Comparison of ENCODE assay signal across 27 cellular contexts in genomic region chr6:64428186-64428585, GRCh38.
"Had no signal": no experiment of that assay in that cellular context is flagged by ENCODE, and none has a peak within 500 bp of the region (broad histone marks: within the 10 kb centered on the region; RNA-seq: fewer than 3 reads in every experiment).

No MANE protein-coding gene starts in this region.

- H3K4me1 ChIP-seq: parathyroid adenoma, psoas muscle, right lobe of liver, stomach, thyroid gland, tibial nerve, upper lobe of right lung, uterus had no signal

- ATAC-seq: naive thymus-derived CD8-positive, alpha-beta T cell; natural killer cell treated with Interleukin-12 subunit alpha and Interleukin-12 subunit beta and Interleukin-15 and Interleukin-18, amount 100 ng/mL, for 72 hours; psoas muscle; right cardiac atrium; right lobe of liver; stimulated activated effector memory CD8-positive, alpha-beta T cell treated with anti-CD3 and anti-CD28 coated beads, Interleukin-12 subunit alpha, Interleukin-12 subunit beta, amount 100 ng/mL, for 72 hours; stimulated activated naive B cell treated with anti-CD40 and anti-IgM and Interleukin-4, amounts not matched to agents 10 μg/mL and 1 μg/mL and 100 μg/mL, for 72 hours; upper lobe of right lung had no signal

- DNase-seq: naive thymus-derived CD8-positive, alpha-beta T cell; nephron progenitor cell; nucleus accumbens; ovary; posterior cingulate gyrus; psoas muscle; right cardiac atrium; right lobe of liver; sigmoid colon; small intestine; stimulated activated CD4-positive, alpha-beta T cell treated with anti-CD3 and anti-CD28 coated beads, Interleukin-15, amount 100 ng/mL, for 24 hours; stimulated activated CD4-positive, alpha-beta T cell treated with anti-CD3 and anti-CD28 coated beads, Interleukin-2, amount 100 ng/mL, for 24 hours; stimulated activated CD4-positive, alpha-beta T cell treated with anti-CD3 and anti-CD28 coated beads, Interleukin-2, amount 100 ng/mL, for 48 hours; stimulated activated CD4-positive, alpha-beta T cell treated with anti-CD3 and anti-CD28 coated beads, Interleukin-4, amount 100 ng/mL, for 24 hours; stimulated activated naive B cell treated with anti-CD40 and anti-IgM and Interleukin-4, amounts not matched to agents 10 μg/mL and 1 μg/mL and 100 μg/mL, for 72 hours; stimulated activated naive CD4-positive, alpha-beta T cell treated with Interleukin-2 at 50 U/mL for 16 hours; stomach; thyroid gland; trophoblast cell; upper lobe of right lung; uterus had no signal

- H3K9me3 ChIP-seq: neutrophil, ovary, psoas muscle, right lobe of liver, sigmoid colon, stomach, thoracic aorta, thyroid gland, tibial nerve, upper lobe of right lung, uterus had no signal

- H3K36me3 ChIP-seq: neutrophil, ovary, right lobe of liver, sigmoid colon, stomach, thoracic aorta, thyroid gland, tibial nerve, upper lobe of right lung, uterus had no signal

- H3K27ac ChIP-seq: neutrophil, ovary, parathyroid adenoma, psoas muscle, right lobe of liver, sigmoid colon, stomach, thoracic aorta, thyroid gland, tibial nerve, upper lobe of right lung, uterus had no signal

- H3K4me3 ChIP-seq: ovary, psoas muscle, right lobe of liver, sigmoid colon, stomach, thoracic aorta, thyroid gland, tibial nerve, upper lobe of right lung, uterus had no signal

- H3K27me3 ChIP-seq: neutrophil, ovary, right lobe of liver, sigmoid colon, stomach, thyroid gland, tibial nerve, upper lobe of right lung, uterus had no signal
